19 cellular contexts compared by ENCODE assay signal in genomic region chr17:78675316-78675616, GRCh38.
"Had no signal": no experiment of that assay in that cellular context is flagged by ENCODE, and none has a peak within 500 bp of the region (broad histone marks: within the 10 kb centered on the region; RNA-seq: fewer than 3 reads in every experiment).

No MANE protein-coding gene starts in this region.

- H3K27ac Mint-ChIP-seq: activated naive CD8-positive, alpha-beta T cell treated with anti-CD3 and anti-CD28 coated beads for 36 hours; natural killer cell treated with Interleukin-12 subunit alpha and Interleukin-12 subunit beta and Interleukin-15 and Interleukin-18, amount 100 ng/mL, for 72 hours; T-cell had no signal

- H3K9me3 ChIP-seq: thoracic aorta had no signal

- H3K27ac ChIP-seq: brain microvascular endothelial cell, thoracic aorta had no signal

- H3K27me3 ChIP-seq: brain microvascular endothelial cell had no signal

- DNase-seq: activated CD4-positive, CD25-positive, alpha-beta regulatory T cell treated with anti-CD3 and anti-CD28 coated beads, Interleukin-2, amount 50 U/mL, for 72 hours; activated gamma-delta T cell; activated naive CD8-positive, alpha-beta T cell treated with anti-CD3 and anti-CD28 coated beads for 36 hours; activated T-cell treated with anti-CD3 and anti-CD28 coated beads, Interleukin-2, amount 50 U/mL, for 1 hour; amygdala; brain microvascular endothelial cell; effector CD8-positive, alpha-beta T cell; foreskin melanocyte; kidney glomerular epithelial cell; left ventricle myocardium superior; mesenchymal stem cell; nucleus accumbens; small intestine; stimulated activated CD4-positive, alpha-beta T cell treated with anti-CD3 and anti-CD28 coated beads, Interleukin-4, amount 100 ng/mL, for 4 hours; stimulated activated CD8-positive, alpha-beta memory T cell treated with anti-CD3 and anti-CD28 coated beads, Interleukin-4, amount 100 ng/mL, for 48 hours; T-cell; T1000 had no signal

- H3K9me3 Mint-ChIP-seq: activated naive CD8-positive, alpha-beta T cell treated with anti-CD3 and anti-CD28 coated beads for 36 hours; natural killer cell treated with Interleukin-12 subunit alpha and Interleukin-12 subunit beta and Interleukin-15 and Interleukin-18, amount 100 ng/mL, for 72 hours; T-cell had no signal

- H3K4me3 Mint-ChIP-seq: activated naive CD8-positive, alpha-beta T cell treated with anti-CD3 and anti-CD28 coated beads for 36 hours; natural killer cell treated with Interleukin-12 subunit alpha and Interleukin-12 subunit beta and Interleukin-15 and Interleukin-18, amount 100 ng/mL, for 72 hours; T-cell had no signal

- FAIRE-seq: small intestine had no signal

- H3K4me3 ChIP-seq: thoracic aorta had no signal

- ATAC-seq: natural killer cell treated with Interleukin-12 subunit alpha and Interleukin-12 subunit beta and Interleukin-15 and Interleukin-18, amount 100 ng/mL, for 72 hours had no signal
